In the genomic region with DNA sequence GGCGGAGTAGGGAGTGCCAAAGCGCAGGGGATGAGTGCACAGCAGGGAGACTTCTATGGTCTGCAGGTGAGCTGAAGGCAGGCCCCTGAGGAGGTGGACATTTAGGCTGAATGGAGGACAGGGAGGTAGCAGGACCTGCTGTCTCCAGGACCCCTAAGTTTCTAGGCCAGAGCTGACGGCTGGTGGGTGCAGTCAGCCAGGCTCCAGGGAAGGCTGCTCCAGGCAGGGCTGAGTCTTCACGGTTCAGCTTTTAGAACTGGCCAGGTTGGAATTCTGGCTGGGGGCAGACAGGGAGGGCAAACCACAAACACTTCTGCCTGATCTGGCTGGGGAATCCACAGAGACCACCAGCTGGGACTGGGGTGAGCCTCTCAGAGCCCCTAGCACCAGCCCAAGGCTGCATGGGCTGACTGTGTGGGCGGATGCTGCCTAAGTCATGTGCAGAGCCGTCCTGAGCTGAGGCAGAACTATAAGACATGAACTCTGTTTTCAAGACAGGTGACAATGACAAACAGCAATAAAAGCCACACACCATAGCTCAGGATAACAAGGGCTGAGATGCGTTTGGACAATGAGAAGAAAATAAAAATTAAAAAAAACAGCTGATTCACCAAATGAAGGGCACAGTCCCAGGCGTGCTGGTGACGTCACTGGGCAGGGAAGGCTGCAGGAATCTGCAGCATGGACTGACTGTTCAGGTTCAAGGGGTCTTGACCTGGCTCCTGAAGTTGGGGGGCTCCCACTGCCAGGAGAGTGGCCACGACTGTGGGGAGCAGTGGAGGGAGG, we compare ENCODE assay signal across 8 cellular contexts. TPM values are rescaled to one million over a fixed set of nuclear protein-coding genes. Genes with fewer than 3 reads are reported as not detected.
A peak's percentile ranks its signal among the peaks of the same experiment; 100 is the strongest.
DNase-seq lines count a peak whose midpoint lies in the region; ATAC-seq, FAIRE-seq and TF ChIP-seq lines count a peak whose summit lies in the region.

No MANE protein-coding gene starts in this region.

- H3K36me3 Mint-ChIP-seq in activated CD4-positive, alpha-beta memory T cell treated with anti-CD3 and anti-CD28 coated beads for 36 hours = no peaks in the 10 kb centered on the region

- H3K4me3 Mint-ChIP-seq in activated CD4-positive, alpha-beta memory T cell treated with anti-CD3 and anti-CD28 coated beads for 36 hours = no peak overlapping the region

- H3K9me3 Mint-ChIP-seq in activated CD4-positive, alpha-beta memory T cell treated with anti-CD3 and anti-CD28 coated beads for 36 hours = no peaks in the 10 kb centered on the region

- no peak for DNase-seq in GM12891 (ENCODE audit: insufficient read length, low spot score)
- no peak for DNase-seq in SK-N-MC (ENCODE audit: low read depth, low spot score)
- DNase-seq in fibroblast of villous mesenchyme (ENCODE audit: low read depth) = peak; percentile 85
- DNase-seq in posterior vena cava (ENCODE audit: low spot score) = peak; percentile 89
- no peak for DNase-seq in activated CD4-positive, alpha-beta memory T cell treated with anti-CD3 and anti-CD28 coated beads for 36 hours
- DNase-seq in NCI-H128 (lab: John Stamatoyannopoulos, UW; ENCODE audit: unreplicated experiment) = no peak
- DNase-seq in NCI-H2196 (lab: John Stamatoyannopoulos, UW; ENCODE audit: unreplicated experiment) = no peak

- TF ChIP-seq CTCF in fibroblast of villous mesenchyme (IDR thresholded peaks at IDR 0.05; ENCODE audit: insufficient read depth, low read depth, low read length) = no peak

- no peak for TF ChIP-seq POLR2A in GM12891 (IDR thresholded peaks at IDR 0.05; ENCODE audit: low read depth, low read length)

- FAIRE-seq in GM12891 (lab: Jason Lieb, UNC) = peak; percentile 47

- CTCF ChIA-PET in activated CD4-positive, alpha-beta memory T cell treated with anti-CD3 and anti-CD28 coated beads for 36 hours (lab: Charles Lee) = interaction anchor here (1.3 to 1.9 kb wide), 6 partner anchors 9 to 159 kb away, joined by 3 to 6 read pairs (median 4); a partner anchor contains a TSS

- H3K4me3 ChIP-seq in SK-N-MC (no peak overlapping the region), fibroblast of villous mesenchyme (ENCODE audit: low read depth, low read length) (peak overlapping the region; percentile 33)

- POLR2A ChIA-PET in activated CD4-positive, alpha-beta memory T cell treated with anti-CD3 and anti-CD28 coated beads for 36 hours (lab: Charles Lee) = interaction anchor here (0.6 to 26.8 kb wide), 4 partner anchors 14 to 66 kb away, joined by 3 to 4089 read pairs (median 648); a partner anchor contains a TSS

- no peak overlapping the region for H3K9ac ChIP-seq in SK-N-MC (ENCODE audit: insufficient read length)

- no peaks in the 10 kb centered on the region for H3K36me3 ChIP-seq in SK-N-MC (ENCODE audit: insufficient read depth, low read length)

- H3K4me1 Mint-ChIP-seq in activated CD4-positive, alpha-beta memory T cell treated with anti-CD3 and anti-CD28 coated beads for 36 hours (ENCODE audit: low read depth) = peaks cover 47% of the 10 kb centered on the region

- H3K27ac ChIP-seq in SK-N-MC = peak overlapping the region; percentile 85

- ATAC-seq in GM18873 (IDR thresholded peaks at IDR 0.05; ENCODE audit: low FRiP score, unreplicated experiment) = no peak

- H3K27me3 Mint-ChIP-seq in activated CD4-positive, alpha-beta memory T cell treated with anti-CD3 and anti-CD28 coated beads for 36 hours = no peaks in the 10 kb centered on the region

- no peaks in the 10 kb centered on the region for H3K9me3 ChIP-seq in SK-N-MC (ENCODE audit: low read depth, low read length)

- no peak overlapping the region for H3K27ac Mint-ChIP-seq in activated CD4-positive, alpha-beta memory T cell treated with anti-CD3 and anti-CD28 coated beads for 36 hours

- intact Hi-C loops in posterior vena cava (cut with DNase I) = no loop called here
- intact Hi-C loops in activated CD4-positive, alpha-beta memory T cell treated with anti-CD3 and anti-CD28 coated beads for 36 hours (cut with micrococcal nuclease) = no loop called here

TF ChIP-seq in GM12891, 5 proteins besides CTCF, POLR2A, EP300 and RAD21:
- TF ChIP-seq POU2F2 (IDR thresholded peaks at IDR 0.05; ENCODE audit: low read depth, low read length) = no peak
- no peak for TF ChIP-seq POLR2AphosphoS5 (IDR thresholded peaks at IDR 0.05; ENCODE audit: low read depth, low read length)
- TF ChIP-seq PAX5 (IDR thresholded peaks at IDR 0.05; ENCODE audit: insufficient read depth, low read length, severe bottlenecking) = no peak
- TF ChIP-seq TAF1 (IDR thresholded peaks at IDR 0.05; ENCODE audit: low read depth, low read length) = no peak
- no peak for TF ChIP-seq SPI1 (IDR thresholded peaks at IDR 0.05; ENCODE audit: low read depth, low read length)

RNA-seq across cellular contexts. Expression of a gene that starts 10.4 kb away (rescaled TPM):
- 839 TPM for polyA plus RNA-seq in GM12891 (2012; ENCODE audit: low read depth, missing spikeins)
- total RNA-seq in fibroblast of villous mesenchyme = 12,351 and 16,563 TPM in 2 replicates
- 1,000 to 10,000 TPM; 9,235 to 9,828 TPM for total RNA-seq in posterior vena cava
- total RNA-seq in activated CD4-positive, alpha-beta memory T cell treated with anti-CD3 and anti-CD28 coated beads for 36 hours = 1,000 to 10,000 TPM; 8,046 to 8,888 TPM

RNA-seq across cellular contexts. Expression of a gene that starts 36.4 kb away (rescaled TPM):
- 33.4 TPM for polyA plus RNA-seq in GM12891 (2012; ENCODE audit: low read depth, missing spikeins)
- total RNA-seq in fibroblast of villous mesenchyme (125 and 135 TPM in 2 replicates), posterior vena cava (10 to 100 TPM; 66.3 to 74.3 TPM)
- total RNA-seq in activated CD4-positive, alpha-beta memory T cell treated with anti-CD3 and anti-CD28 coated beads for 36 hours = 10 to 100 TPM; 67.8 to 69.8 TPM

Comparison
In these comparisons a context has a peak if more than half of its experiments do, and no peak if none do; other contexts are left out.
1. DNase-seq: peak in fibroblast of villous mesenchyme (single experiment) and posterior vena cava (single experiment); none in GM12891 (single experiment), SK-N-MC (single experiment), activated CD4-positive, alpha-beta memory T cell treated with anti-CD3 and anti-CD28 coated beads for 36 hours (single experiment), NCI-H128 (single experiment) and NCI-H2196 (single experiment).